8 cellular contexts compared by ENCODE assay signal in genomic region chr2:172426635-172427255, GRCh38. TPM values are rescaled to one million over a fixed set of nuclear protein-coding genes. Genes with fewer than 3 reads are reported as not detected.
DNase-seq lines count a peak whose midpoint lies in the region; ATAC-seq and TF ChIP-seq lines count a peak whose summit lies in the region.

No MANE protein-coding gene starts in this region.

- no peaks in the 10 kb centered on the region for H3K9me3 ChIP-seq in BE2C
- H3K9me3 ChIP-seq in KOPT-K1 (ENCODE audit: insufficient read depth, low read length, poor library complexity, severe bottlenecking), result no peaks in the 10 kb centered on the region

- intact Hi-C loops in dendritic cell treated with granulocyte-macrophage colony-stimulating factor and Interleukin-4, amounts not matched to agents 40 ng/mL and 50 ng/mL, for 4 days (cut with micrococcal nuclease), result loop anchor here (5.0 kb wide), 1 partner anchor 34 kb away; no protein-coding TSS in a partner anchor

- H3K27ac ChIP-seq in KOPT-K1 (ENCODE audit: low read depth, low read length, poor library complexity, severe bottlenecking), result peak overlapping the region; percentile 54

- H3K4me3 Mint-ChIP-seq in dendritic cell treated with granulocyte-macrophage colony-stimulating factor and Interleukin-4, amounts not matched to agents 40 ng/mL and 50 ng/mL, for 4 days, result peak overlapping the region; percentile 75
- H3K4me3 Mint-ChIP-seq in naive thymus-derived CD8-positive, alpha-beta T cell, result peak overlapping the region in 9 of 10 donors; percentile 78 to 94 (median 88)

- no peak for TF ChIP-seq CTCF in BE2C (IDR thresholded peaks at IDR 0.05; ENCODE audit: low read depth, low read length)

- peaks cover 5% of the 10 kb centered on the region; the same call in 1 of the 2 replicates for H3K27me3 ChIP-seq in BE2C

- no peaks in the 10 kb centered on the region for H3K4me1 ChIP-seq in BE2C

- H3K4me3 ChIP-seq in BE2C (ENCODE audit: low read depth, low read length), result peak overlapping the region; percentile 59

- no peaks in the 10 kb centered on the region for H3K9me3 Mint-ChIP-seq in dendritic cell treated with granulocyte-macrophage colony-stimulating factor and Interleukin-4, amounts not matched to agents 40 ng/mL and 50 ng/mL, for 4 days
- H3K9me3 Mint-ChIP-seq in naive thymus-derived CD8-positive, alpha-beta T cell, result no peaks in the 10 kb centered on the region

- ATAC-seq in naive thymus-derived CD8-positive, alpha-beta T cell, result no peak
- no peak for ATAC-seq in GM19467 (IDR thresholded peaks at IDR 0.05; ENCODE audit: unreplicated experiment)
- no peak for ATAC-seq in HG03378 (IDR thresholded peaks at IDR 0.05; ENCODE audit: unreplicated experiment)
- no peak for ATAC-seq in HG02759 (IDR thresholded peaks at IDR 0.05; ENCODE audit: unreplicated experiment)

- H3K36me3 ChIP-seq in BE2C (no peaks in the 10 kb centered on the region), KOPT-K1 (ENCODE audit: insufficient read depth, low read length) (no peaks in the 10 kb centered on the region)

- H3K27me3 Mint-ChIP-seq in dendritic cell treated with granulocyte-macrophage colony-stimulating factor and Interleukin-4, amounts not matched to agents 40 ng/mL and 50 ng/mL, for 4 days, result peaks cover 64% of the 10 kb centered on the region
- H3K27me3 Mint-ChIP-seq in naive thymus-derived CD8-positive, alpha-beta T cell, result no peaks in the 10 kb centered on the region

- POLR2A ChIA-PET in naive thymus-derived CD8-positive, alpha-beta T cell (lab: Charles Lee), result interaction anchor here (0.6 to 12.5 kb wide), 11 partner anchors 14 to 254 kb away, joined by 3 to 304 read pairs (median 7); no protein-coding TSS in a partner anchor

- no peak for DNase-seq in BE2C
- no peak for DNase-seq in naive thymus-derived CD8-positive, alpha-beta T cell
- DNase-seq in cerebellar nuclear complex (lab: John Stamatoyannopoulos, UW), result no peak

- H3K27ac Mint-ChIP-seq in dendritic cell treated with granulocyte-macrophage colony-stimulating factor and Interleukin-4, amounts not matched to agents 40 ng/mL and 50 ng/mL, for 4 days, result no peak overlapping the region
- peak overlapping the region in 9 of 10 donors; percentile 87 to 94 (median 92) for H3K27ac Mint-ChIP-seq in naive thymus-derived CD8-positive, alpha-beta T cell

- no peaks in the 10 kb centered on the region for H3K36me3 Mint-ChIP-seq in dendritic cell treated with granulocyte-macrophage colony-stimulating factor and Interleukin-4, amounts not matched to agents 40 ng/mL and 50 ng/mL, for 4 days (ENCODE audit: low read depth)
- H3K36me3 Mint-ChIP-seq in naive thymus-derived CD8-positive, alpha-beta T cell, result peaks cover 0 to 4% (median 0%) of the 10 kb centered on the region in 3 donors

- peaks cover 20% of the 10 kb centered on the region for H3K4me1 Mint-ChIP-seq in dendritic cell treated with granulocyte-macrophage colony-stimulating factor and Interleukin-4, amounts not matched to agents 40 ng/mL and 50 ng/mL, for 4 days (ENCODE audit: low read depth)
- H3K4me1 Mint-ChIP-seq in naive thymus-derived CD8-positive, alpha-beta T cell, result peaks cover 22 to 34% (median 27%) of the 10 kb centered on the region in 4 donors

RNA-seq across cellular contexts. Expression of gene ITGA6, which starts 0.6 kb away (rescaled TPM):
- polyA plus RNA-seq in BE2C (2012; ENCODE audit: insufficient read depth, insufficient read length, low read depth), result 1.5 TPM
- 100 to 1,000 TPM; 119 to 127 TPM for total RNA-seq in naive thymus-derived CD8-positive, alpha-beta T cell
- 10 to 100 TPM; 58.4 to 80.0 (median 64.2) TPM for polyA plus RNA-seq in naive thymus-derived CD8-positive, alpha-beta T cell
